Comparison of ENCODE assay signal across 18 cellular contexts in the genomic region with DNA sequence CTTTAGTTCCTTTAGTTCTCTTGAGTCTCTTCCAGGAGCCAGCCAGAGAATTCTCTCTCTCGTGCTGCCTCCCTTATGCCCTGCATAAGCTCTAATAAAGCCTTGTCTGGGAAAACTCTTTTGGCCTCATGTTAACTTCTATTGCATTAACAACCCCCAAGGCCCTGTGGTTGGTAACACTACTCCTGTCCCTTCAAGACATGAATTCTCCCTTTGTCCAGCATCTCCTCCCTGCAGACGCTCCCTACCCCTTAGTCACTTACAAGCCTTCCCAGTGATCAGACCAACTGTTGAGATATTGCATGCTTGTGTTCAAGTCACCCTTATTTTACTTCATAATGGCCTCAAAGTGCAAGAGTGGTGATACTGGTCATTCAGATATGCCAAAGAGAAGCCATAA. TPM values are rescaled to one million over a fixed set of nuclear protein-coding genes. Genes with fewer than 3 reads are reported as not detected.
A peak's percentile ranks its signal among the peaks of the same experiment; 100 is the strongest.
DNase-seq lines count a peak whose midpoint lies in the region; ATAC-seq, FAIRE-seq and TF ChIP-seq lines count a peak whose summit lies in the region.
"Had no signal": no experiment of that assay in that cellular context is flagged by ENCODE, and none has a peak within 500 bp of the region (broad histone marks: within the 10 kb centered on the region; RNA-seq: fewer than 3 reads in every experiment).

No MANE protein-coding gene starts in this region.

- dilution Hi-C loops in keratinocyte (cut with MboI; ENCODE audit: extremely low pct_ligation_motif_present, low sequenced_read_pairs): no loop called here

- no peak overlapping the region for H3K4me3 ChIP-seq in keratinocyte (ENCODE audit: control insufficient read depth in 2 of 3, extremely low read depth in 1 of 3, insufficient read depth in 2 of 3, low read depth in 1 of 3, low read length in 3 of 3)
- H3K4me3 ChIP-seq: BLaER1 had no signal

- no peaks in the 10 kb centered on the region for H3K79me2 ChIP-seq in keratinocyte (ENCODE audit: control insufficient read depth, insufficient read depth, low read length)

- intact Hi-C loops in sciatic nerve (cut with DNase I): no loop called here

- TF ChIP-seq CTCF in keratinocyte (optimal IDR thresholded peaks at IDR 0.05 in 1 of 3, IDR thresholded peaks at IDR 0.05 in 1 of 3, conservative IDR thresholded peaks at IDR 0.05 in 1 of 3; ENCODE audit: extremely low read depth in 1 of 3, insufficient read depth in 2 of 3, low read length in 3 of 3): no peak

- no peak overlapping the region for H3K27ac ChIP-seq in keratinocyte (ENCODE audit: control insufficient read depth, insufficient read depth, low read length)
- H3K27ac ChIP-seq: BLaER1 had no signal

- no peaks in the 10 kb centered on the region for H3K27me3 ChIP-seq in keratinocyte (ENCODE audit: control insufficient read depth, extremely low read depth, insufficient read depth, low read length)
- H3K27me3 ChIP-seq: BLaER1 had no signal

- no peak overlapping the region for H3K9ac ChIP-seq in keratinocyte (ENCODE audit: control insufficient read depth, extremely low read depth, insufficient read depth, low read length)
- H3K9ac ChIP-seq: BLaER1 had no signal

- in situ Hi-C loops in SK-MEL-5 (cut with HindIII; ENCODE audit: low pct_unique_long_range_greater_than_20kb, low sequenced_read_pairs): no loop called here

- no peak overlapping the region for H3K4me2 ChIP-seq in keratinocyte (ENCODE audit: control insufficient read depth, extremely low read depth, insufficient read depth, low read depth, low read length)
- H3K4me2 ChIP-seq: BLaER1 had no signal

- peaks cover 8 to 19% of the 10 kb centered on the region in 2 experiments for H3K36me3 ChIP-seq in keratinocyte (ENCODE audit: control insufficient read depth in 2 of 2, extremely low read depth in 1 of 2, insufficient read depth in 2 of 2, low read length in 2 of 2)
- H3K36me3 ChIP-seq: BLaER1 had no signal

- no peaks in the 10 kb centered on the region for H3K4me1 ChIP-seq in keratinocyte (ENCODE audit: control insufficient read depth, extremely low read depth, insufficient read depth, low read length)
- H3K4me1 ChIP-seq: BLaER1 had no signal

- DNase-seq in activated effector memory CD4-positive, alpha-beta T cell treated with anti-CD3 and anti-CD28 coated beads, Interleukin-2, amount 50 U/mL, for 16 hours: peak; percentile 21
- DNase-seq in activated effector memory CD4-positive, alpha-beta T cell treated with Interleukin-2 at 50 U/mL for 16 hours: no peak
- DNase-seq in SK-MEL-5 (ENCODE audit: low read depth, low spot score) (peak; percentile 95), keratinocyte (ENCODE audit: low read depth, low spot score) (no peak), retina (no peak), sciatic nerve (ENCODE audit: low spot score) (no peak), dedifferentiated amniotic fluid mesenchymal stem cell (ENCODE audit: extremely low spot score) (no peak)
- DNase-seq in effector CD4-positive, alpha-beta T cell: no peak
- DNase-seq: AML-193; CD8-positive, alpha-beta memory T cell; DMS53; GF-D8; KG1 had no signal

- no peaks in the 10 kb centered on the region for H4K20me1 ChIP-seq in keratinocyte (ENCODE audit: control insufficient read depth, extremely low read depth, insufficient read depth, low read length)
- H4K20me1 ChIP-seq: BLaER1 had no signal

- no peaks in the 10 kb centered on the region for H3K9me3 ChIP-seq in keratinocyte (ENCODE audit: control insufficient read depth, low read depth, low read length)
- H3K9me3 ChIP-seq: BLaER1 had no signal

- FAIRE-seq in keratinocyte (lab: Jason Lieb, UNC): peak; percentile 32

- no peak overlapping the region for H2AFZ ChIP-seq in keratinocyte (ENCODE audit: control insufficient read depth, low read length)

- no peaks in the 10 kb centered on the region for H3K9me1 ChIP-seq in keratinocyte (ENCODE audit: control insufficient read depth, extremely low read depth, insufficient read depth, low read length)

- no peak for ATAC-seq in sciatic nerve
- ATAC-seq: HCT116 had no signal

RNA-seq across cellular contexts. Expression of a gene that starts 12.1 kb away (rescaled TPM):
- 127 and 128 TPM in 2 replicates for total RNA-seq in SK-MEL-5 (2014; rRNA removed; shearing (Covaris generic))
- 311 and 316 TPM in 2 replicates for polyA plus RNA-seq in SK-MEL-5 (2015; cell fraction: cytosol; rRNA removed)
- 324 and 339 TPM in 2 replicates for polyA plus RNA-seq in SK-MEL-5 (2015; cell fraction: nucleus; rRNA removed)
- 39.5 to 101 TPM (median 42.7 TPM) in 3 replicates for polyA plus RNA-seq in keratinocyte
- 71.5 TPM for polyA plus RNA-seq in keratinocyte (2011; ENCODE audit: low read depth)
- polyA plus RNA-seq in keratinocyte (2011; cell fraction: cytosol; rRNA removed): 39.8 and 91.6 TPM in 2 replicates
- 116 and 157 TPM in 2 replicates for polyA plus RNA-seq in keratinocyte (2011; cell fraction: nucleus; rRNA removed)
- polyA plus RNA-seq in keratinocyte (2012; ENCODE audit: low replicate concordance): 81.1 and 123 TPM in 2 replicates
- 25.5 to 123 TPM (median 30.4 TPM) in 3 replicates for polyA minus RNA-seq in keratinocyte
- polyA minus RNA-seq in keratinocyte (2011; cell fraction: cytosol; rRNA and poly(A)+ RNA removed): 90.2 TPM
- polyA minus RNA-seq in keratinocyte (2011; cell fraction: nucleus; rRNA and poly(A)+ RNA removed): 52.7 and 58.7 TPM in 2 replicates
- total RNA-seq in sciatic nerve: 99.7 TPM
- polyA plus RNA-seq: CD8-positive, alpha-beta memory T cell; IgD-negative memory B cell had no signal

RNA-seq across cellular contexts. Expression of a gene that starts 20.7 kb away (rescaled TPM):
- total RNA-seq in SK-MEL-5 (2014; rRNA removed; shearing (Covaris generic)): not detected in 2 replicates
- polyA plus RNA-seq in SK-MEL-5 (2015; cell fraction: cytosol; rRNA removed): 0.56 TPM in 1 of 2 replicates, not detected in the other
- 0.08 TPM in 1 of 2 replicates, not detected in the other for polyA plus RNA-seq in SK-MEL-5 (2015; cell fraction: nucleus; rRNA removed)
- 3.8 to 13.2 TPM (median 11.1 TPM) in 3 replicates for polyA plus RNA-seq in keratinocyte
- 21.9 TPM for polyA plus RNA-seq in keratinocyte (2011; ENCODE audit: low read depth)
- polyA plus RNA-seq in keratinocyte (2011; cell fraction: cytosol; rRNA removed): 4.1 and 4.5 TPM in 2 replicates
- polyA plus RNA-seq in keratinocyte (2011; cell fraction: nucleus; rRNA removed): 20.5 and 22.3 TPM in 2 replicates
- 12.9 and 30.9 TPM in 2 replicates for polyA plus RNA-seq in keratinocyte (2012; ENCODE audit: low replicate concordance)
- 9.3 to 37.2 TPM (median 15.6 TPM) in 3 replicates for polyA minus RNA-seq in keratinocyte
- 5.0 TPM for polyA minus RNA-seq in keratinocyte (2011; cell fraction: cytosol; rRNA and poly(A)+ RNA removed)
- polyA minus RNA-seq in keratinocyte (2011; cell fraction: nucleus; rRNA and poly(A)+ RNA removed): 7.4 and 9.9 TPM in 2 replicates
- 16.8 TPM for total RNA-seq in sciatic nerve
- total RNA-seq: A673 had no signal
- polyA plus RNA-seq: IgD-negative memory B cell had no signal

RNA-seq across cellular contexts. Expression of a gene that starts 48.7 kb away (rescaled TPM):
- not detected in 2 replicates for total RNA-seq in SK-MEL-5 (2014; rRNA removed; shearing (Covaris generic))
- polyA plus RNA-seq in SK-MEL-5 (2015; cell fraction: cytosol; rRNA removed): not detected in 2 replicates
- not detected in 2 replicates for polyA plus RNA-seq in SK-MEL-5 (2015; cell fraction: nucleus; rRNA removed)
- not detected in 3 replicates for polyA plus RNA-seq in keratinocyte
- polyA plus RNA-seq in keratinocyte (2011; ENCODE audit: low read depth): not detected
- polyA plus RNA-seq in keratinocyte (2011; cell fraction: cytosol; rRNA removed): not detected in 2 replicates
- not detected in 2 replicates for polyA plus RNA-seq in keratinocyte (2011; cell fraction: nucleus; rRNA removed)
- not detected in 2 replicates for polyA plus RNA-seq in keratinocyte (2012; ENCODE audit: low replicate concordance)
- not detected in 3 replicates for polyA minus RNA-seq in keratinocyte
- polyA minus RNA-seq in keratinocyte (2011; cell fraction: cytosol; rRNA and poly(A)+ RNA removed): not detected
- polyA minus RNA-seq in keratinocyte (2011; cell fraction: nucleus; rRNA and poly(A)+ RNA removed): not detected in 2 replicates
- total RNA-seq in sciatic nerve: 0.58 TPM
- total RNA-seq: A673, H4 had no signal

RNA-seq across cellular contexts. Expression of a gene that starts 54.2 kb away (rescaled TPM):
- total RNA-seq in SK-MEL-5 (2014; rRNA removed; shearing (Covaris generic)): 82.4 and 98.0 TPM in 2 replicates
- 164 and 178 TPM in 2 replicates for polyA plus RNA-seq in SK-MEL-5 (2015; cell fraction: cytosol; rRNA removed)
- 45.9 and 50.5 TPM in 2 replicates for polyA plus RNA-seq in SK-MEL-5 (2015; cell fraction: nucleus; rRNA removed)
- polyA plus RNA-seq in keratinocyte: 54.0 to 157 TPM (median 101 TPM) in 3 replicates
- 24.9 TPM for polyA plus RNA-seq in keratinocyte (2011; ENCODE audit: low read depth)
- 87.5 and 120 TPM in 2 replicates for polyA plus RNA-seq in keratinocyte (2011; cell fraction: cytosol; rRNA removed)
- polyA plus RNA-seq in keratinocyte (2011; cell fraction: nucleus; rRNA removed): 212 and 216 TPM in 2 replicates
- polyA plus RNA-seq in keratinocyte (2012; ENCODE audit: low replicate concordance): 88.6 and 105 TPM in 2 replicates
- polyA minus RNA-seq in keratinocyte: 62.7 to 254 TPM (median 79.8 TPM) in 3 replicates
- 106 TPM for polyA minus RNA-seq in keratinocyte (2011; cell fraction: cytosol; rRNA and poly(A)+ RNA removed)
- polyA minus RNA-seq in keratinocyte (2011; cell fraction: nucleus; rRNA and poly(A)+ RNA removed): 109 and 203 TPM in 2 replicates
- 215 TPM for total RNA-seq in sciatic nerve

RNA-seq across cellular contexts. Expression of a gene that starts 55.8 kb away (rescaled TPM):
- 24.1 and 31.2 TPM in 2 replicates for total RNA-seq in SK-MEL-5 (2014; rRNA removed; shearing (Covaris generic))
- 36.7 and 42.6 TPM in 2 replicates for polyA plus RNA-seq in SK-MEL-5 (2015; cell fraction: cytosol; rRNA removed)
- 18.5 and 30.5 TPM in 2 replicates for polyA plus RNA-seq in SK-MEL-5 (2015; cell fraction: nucleus; rRNA removed)
- 4.2 to 6.0 TPM (median 4.8 TPM) in 3 replicates for polyA plus RNA-seq in keratinocyte
- polyA plus RNA-seq in keratinocyte (2011; ENCODE audit: low read depth): 7.0 TPM
- polyA plus RNA-seq in keratinocyte (2011; cell fraction: cytosol; rRNA removed): 2.5 and 3.5 TPM in 2 replicates
- 6.4 and 9.5 TPM in 2 replicates for polyA plus RNA-seq in keratinocyte (2011; cell fraction: nucleus; rRNA removed)
- 2.2 and 5.2 TPM in 2 replicates for polyA plus RNA-seq in keratinocyte (2012; ENCODE audit: low replicate concordance)
- polyA minus RNA-seq in keratinocyte: 3.1 to 6.7 TPM (median 6.0 TPM) in 3 replicates
- 2.5 TPM for polyA minus RNA-seq in keratinocyte (2011; cell fraction: cytosol; rRNA and poly(A)+ RNA removed)
- 4.0 and 5.6 TPM in 2 replicates for polyA minus RNA-seq in keratinocyte (2011; cell fraction: nucleus; rRNA and poly(A)+ RNA removed)
- total RNA-seq in sciatic nerve: 23.5 TPM

Comparison
In these comparisons a context has a peak if more than half of its experiments do, and no peak if none do; other contexts are left out.
1. DNase-seq: peak in activated effector memory CD4-positive, alpha-beta T cell treated with anti-CD3 and anti-CD28 coated beads, Interleukin-2, amount 50 U/mL, for 16 hours (single experiment) and SK-MEL-5 (single experiment); none in activated effector memory CD4-positive, alpha-beta T cell treated with Interleukin-2 at 50 U/mL for 16 hours (single experiment), keratinocyte (single experiment), effector CD4-positive, alpha-beta T cell (single experiment), retina (single experiment), sciatic nerve (single experiment) and dedifferentiated amniotic fluid mesenchymal stem cell (single experiment).
2. RNA of a gene that starts 20.7 kb away (total RNA-seq): 16.8 TPM in sciatic nerve (single experiment); not detected in SK-MEL-5; every median in the first group is over 10 times any median in the second.